In genomic region chr5:140174472-140175366, GRCh38 we compare ENCODE assay signal across 1 cellular context.
A peak's percentile ranks its signal among the peaks of the same experiment; 100 is the strongest.
TF ChIP-seq lines count a peak whose summit lies in the region.

Gene CYSTM1, plus strand, starts transcription at chr5:140175188. Its CDS starts 19,278 bp downstream, at chr5:140194466.

TF ChIP-seq in neural cell, 6 proteins besides CTCF, POLR2A, EP300 and RAD21 (continued from another document):
- TF ChIP-seq REST (IDR thresholded peaks at IDR 0.05; ENCODE audit: borderline replicate concordance) = peak; percentile 37
